In the genomic region with DNA sequence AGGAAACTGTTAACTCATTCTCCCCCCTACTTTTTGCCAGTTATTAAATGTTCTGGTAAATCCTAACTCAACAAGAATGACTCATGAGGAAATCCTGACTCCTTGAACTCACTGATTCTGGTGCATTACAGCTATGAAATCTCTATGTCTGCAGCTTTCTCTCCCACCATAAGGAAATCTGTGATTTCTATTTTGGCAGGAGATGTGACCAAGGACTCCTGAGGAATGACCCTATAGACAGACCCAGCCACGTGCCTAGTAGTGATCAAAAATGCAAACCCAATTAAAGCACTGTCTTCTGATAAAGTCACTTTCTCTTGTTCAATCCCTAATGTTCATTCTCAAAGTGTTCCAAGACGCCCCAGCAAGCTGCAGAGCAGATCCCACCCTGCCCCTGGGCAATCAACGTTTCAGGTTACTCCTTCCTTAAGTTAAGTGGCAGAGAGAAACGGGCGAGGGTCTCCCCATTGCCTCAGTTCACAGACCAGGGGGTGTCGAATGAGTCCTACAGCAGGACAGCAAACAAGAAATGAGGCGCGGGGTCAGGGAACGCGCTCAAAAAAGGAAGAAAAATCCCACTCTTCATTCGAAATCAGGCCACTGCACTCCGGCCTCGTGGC, we compare ENCODE assay signal across 8 cellular contexts. TPM values are rescaled to one million over a fixed set of nuclear protein-coding genes. Genes with fewer than 3 reads are reported as not detected.
DNase-seq lines count a peak whose midpoint lies in the region; ATAC-seq, FAIRE-seq and TF ChIP-seq lines count a peak whose summit lies in the region.

No MANE protein-coding gene starts in this region.

- H3K9me3 Mint-ChIP-seq in WTC11 = no peaks in the 10 kb centered on the region; the same call in 1 of the 2 replicates

- peak overlapping the region; percentile 91 for H3K4me3 Mint-ChIP-seq in WTC11

- intact Hi-C loops in pancreas (cut with DNase I) = loop anchor here in 2 of 3 donors (5.0 to 10.0 kb wide), 2 partner anchors 214 to 217 kb away; no protein-coding TSS in a partner anchor

- peaks cover 10% of the 10 kb centered on the region for H3K36me3 Mint-ChIP-seq in WTC11

- CTCF ChIA-PET in WTC11 (lab: Charles Lee) = interaction anchor here (1.0 to 2.7 kb wide), 5 partner anchors 11 to 297 kb away, joined by 3 to 16 read pairs (median 5); a partner anchor contains a TSS

- ATAC-seq in WTC11 (peak; percentile 5), pancreas (peak; percentile 9 to 34 (median 19)), GM18502 (IDR thresholded peaks at IDR 0.05; ENCODE audit: poor library complexity, unreplicated experiment) (no peak)

- peaks cover 26% of the 10 kb centered on the region for H3K4me1 Mint-ChIP-seq in WTC11

- no peak for TF ChIP-seq POLR2A in H54 (IDR thresholded peaks at IDR 0.05; ENCODE audit: low read depth, low read length)

- POLR2A ChIA-PET in WTC11 (lab: Charles Lee) = interaction anchor here (1.3 kb wide), 1 partner anchor 225 kb away, joined by 3 read pairs; no protein-coding TSS in a partner anchor

- peaks cover 16% of the 10 kb centered on the region for H3K27me3 Mint-ChIP-seq in WTC11 (ENCODE audit: low read depth)

- peak overlapping the region; percentile 97 for H3K4me3 ChIP-seq in fibroblast of the aortic adventitia (ENCODE audit: low read depth, low read length)
- peak overlapping the region; percentile 45 to 64 (median 54) for H3K4me3 ChIP-seq in pancreas

- 2 to 4% methylated on average over 13 of the region's 13 CpGs for WGBS in pancreas, 2 donors

- H3K27ac Mint-ChIP-seq in WTC11 = peak overlapping the region; percentile 7; the same call in 1 of the 2 replicates

- in situ Hi-C loops in ACHN (cut with HindIII; ENCODE audit: low pct_ligation_motif_present, low pct_unique_long_range_greater_than_20kb, low sequenced_read_pairs) = loop anchor here (25.0 kb wide), 1 partner anchor 204 kb away; no protein-coding TSS in a partner anchor

- no peaks in the 10 kb centered on the region for H3K9me3 ChIP-seq in pancreas

- H3K36me3 ChIP-seq in pancreas = peaks cover 0 to 23% (median 0%) of the 10 kb centered on the region in 3 donors

- H3K27me3 ChIP-seq in pancreas = no peaks in the 10 kb centered on the region

- FAIRE-seq in H54 (lab: Jason Lieb, UNC) (peak; percentile 71), pancreas (lab: Jason Lieb, UNC) (no peak)

- TF ChIP-seq CTCF in WTC11 (IDR thresholded peaks at IDR 0.05) (no peak), fibroblast of the aortic adventitia (IDR thresholded peaks at IDR 0.05; ENCODE audit: insufficient read depth, low read length) (no peak), pancreas (IDR thresholded peaks at IDR 0.05) (no peak)

- H3K27ac ChIP-seq in pancreas = peak overlapping the region; percentile 78 to 98 (median 94)

- peaks cover 8 to 42% (median 24%) of the 10 kb centered on the region in 3 donors for H3K4me1 ChIP-seq in pancreas

- peak; percentile 68 for DNase-seq in ACHN
- no peak for DNase-seq in H54 (ENCODE audit: insufficient read length, low spot score)
- no peak for DNase-seq in WTC11 (ENCODE audit: low spot score)
- peak; percentile 71 for DNase-seq in fibroblast of the aortic adventitia (ENCODE audit: low read depth)
- DNase-seq in pancreas = no peak
- no peak for DNase-seq in NCI-H2107 (lab: John Stamatoyannopoulos, UW)
- no peak for DNase-seq in NCI-H345 treated with DMSO at 0.1 percent for 48 hours (lab: John Stamatoyannopoulos, UW; ENCODE audit: unreplicated experiment)

TF ChIP-seq in WTC11, 78 proteins besides CTCF, POLR2A, EP300 and RAD21 (continues in another document):
- TF ChIP-seq, protein P1, sequence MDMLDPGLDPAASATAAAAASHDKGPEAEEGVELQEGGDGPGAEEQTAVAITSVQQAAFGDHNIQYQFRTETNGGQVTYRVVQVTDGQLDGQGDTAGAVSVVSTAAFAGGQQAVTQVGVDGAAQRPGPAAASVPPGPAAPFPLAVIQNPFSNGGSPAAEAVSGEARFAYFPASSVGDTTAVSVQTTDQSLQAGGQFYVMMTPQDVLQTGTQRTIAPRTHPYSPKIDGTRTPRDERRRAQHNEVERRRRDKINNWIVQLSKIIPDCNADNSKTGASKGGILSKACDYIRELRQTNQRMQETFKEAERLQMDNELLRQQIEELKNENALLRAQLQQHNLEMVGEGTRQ (CRISPR knock-in tag; IDR thresholded peaks at IDR 0.05) = no peak
- TF ChIP-seq ZNF219 (CRISPR knock-in tag; IDR thresholded peaks at IDR 0.05; ENCODE audit: borderline replicate concordance) = no peak
- TF ChIP-seq MYBL2 (CRISPR knock-in tag; IDR thresholded peaks at IDR 0.05) = no peak
- no peak for TF ChIP-seq ZNF121 (CRISPR knock-in tag; IDR thresholded peaks at IDR 0.05)
- TF ChIP-seq ZNF671 (CRISPR knock-in tag; IDR thresholded peaks at IDR 0.05) = no peak
- no peak for TF ChIP-seq ESRRA (CRISPR knock-in tag; IDR thresholded peaks at IDR 0.05; ENCODE audit: borderline replicate concordance)
- TF ChIP-seq, protein P2, sequence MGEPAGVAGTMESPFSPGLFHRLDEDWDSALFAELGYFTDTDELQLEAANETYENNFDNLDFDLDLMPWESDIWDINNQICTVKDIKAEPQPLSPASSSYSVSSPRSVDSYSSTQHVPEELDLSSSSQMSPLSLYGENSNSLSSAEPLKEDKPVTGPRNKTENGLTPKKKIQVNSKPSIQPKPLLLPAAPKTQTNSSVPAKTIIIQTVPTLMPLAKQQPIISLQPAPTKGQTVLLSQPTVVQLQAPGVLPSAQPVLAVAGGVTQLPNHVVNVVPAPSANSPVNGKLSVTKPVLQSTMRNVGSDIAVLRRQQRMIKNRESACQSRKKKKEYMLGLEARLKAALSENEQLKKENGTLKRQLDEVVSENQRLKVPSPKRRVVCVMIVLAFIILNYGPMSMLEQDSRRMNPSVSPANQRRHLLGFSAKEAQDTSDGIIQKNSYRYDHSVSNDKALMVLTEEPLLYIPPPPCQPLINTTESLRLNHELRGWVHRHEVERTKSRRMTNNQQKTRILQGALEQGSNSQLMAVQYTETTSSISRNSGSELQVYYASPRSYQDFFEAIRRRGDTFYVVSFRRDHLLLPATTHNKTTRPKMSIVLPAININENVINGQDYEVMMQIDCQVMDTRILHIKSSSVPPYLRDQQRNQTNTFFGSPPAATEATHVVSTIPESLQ (CRISPR knock-in tag; IDR thresholded peaks at IDR 0.05) = no peak
- TF ChIP-seq IRF2 (CRISPR knock-in tag; IDR thresholded peaks at IDR 0.05; ENCODE audit: borderline replicate concordance, low read depth) = no peak
- no peak for TF ChIP-seq ELF4 (CRISPR knock-in tag; IDR thresholded peaks at IDR 0.05; ENCODE audit: low read depth)
- TF ChIP-seq, protein P3, sequence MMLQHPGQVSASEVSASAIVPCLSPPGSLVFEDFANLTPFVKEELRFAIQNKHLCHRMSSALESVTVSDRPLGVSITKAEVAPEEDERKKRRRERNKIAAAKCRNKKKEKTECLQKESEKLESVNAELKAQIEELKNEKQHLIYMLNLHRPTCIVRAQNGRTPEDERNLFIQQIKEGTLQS (CRISPR knock-in tag; conservative IDR thresholded peaks at IDR 0.05) = no peak
- TF ChIP-seq, protein P4, sequence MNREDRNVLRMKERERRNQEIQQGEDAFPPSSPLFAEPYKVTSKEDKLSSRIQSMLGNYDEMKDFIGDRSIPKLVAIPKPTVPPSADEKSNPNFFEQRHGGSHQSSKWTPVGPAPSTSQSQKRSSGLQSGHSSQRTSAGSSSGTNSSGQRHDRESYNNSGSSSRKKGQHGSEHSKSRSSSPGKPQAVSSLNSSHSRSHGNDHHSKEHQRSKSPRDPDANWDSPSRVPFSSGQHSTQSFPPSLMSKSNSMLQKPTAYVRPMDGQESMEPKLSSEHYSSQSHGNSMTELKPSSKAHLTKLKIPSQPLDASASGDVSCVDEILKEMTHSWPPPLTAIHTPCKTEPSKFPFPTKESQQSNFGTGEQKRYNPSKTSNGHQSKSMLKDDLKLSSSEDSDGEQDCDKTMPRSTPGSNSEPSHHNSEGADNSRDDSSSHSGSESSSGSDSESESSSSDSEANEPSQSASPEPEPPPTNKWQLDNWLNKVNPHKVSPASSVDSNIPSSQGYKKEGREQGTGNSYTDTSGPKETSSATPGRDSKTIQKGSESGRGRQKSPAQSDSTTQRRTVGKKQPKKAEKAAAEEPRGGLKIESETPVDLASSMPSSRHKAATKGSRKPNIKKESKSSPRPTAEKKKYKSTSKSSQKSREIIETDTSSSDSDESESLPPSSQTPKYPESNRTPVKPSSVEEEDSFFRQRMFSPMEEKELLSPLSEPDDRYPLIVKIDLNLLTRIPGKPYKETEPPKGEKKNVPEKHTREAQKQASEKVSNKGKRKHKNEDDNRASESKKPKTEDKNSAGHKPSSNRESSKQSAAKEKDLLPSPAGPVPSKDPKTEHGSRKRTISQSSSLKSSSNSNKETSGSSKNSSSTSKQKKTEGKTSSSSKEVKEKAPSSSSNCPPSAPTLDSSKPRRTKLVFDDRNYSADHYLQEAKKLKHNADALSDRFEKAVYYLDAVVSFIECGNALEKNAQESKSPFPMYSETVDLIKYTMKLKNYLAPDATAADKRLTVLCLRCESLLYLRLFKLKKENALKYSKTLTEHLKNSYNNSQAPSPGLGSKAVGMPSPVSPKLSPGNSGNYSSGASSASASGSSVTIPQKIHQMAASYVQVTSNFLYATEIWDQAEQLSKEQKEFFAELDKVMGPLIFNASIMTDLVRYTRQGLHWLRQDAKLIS (CRISPR knock-in tag; IDR thresholded peaks at IDR 0.05; ENCODE audit: borderline replicate concordance) = no peak
- TF ChIP-seq GTF2I (CRISPR knock-in tag; conservative IDR thresholded peaks at IDR 0.05) = no peak
- TF ChIP-seq SOX15 (CRISPR knock-in tag; IDR thresholded peaks at IDR 0.05) = no peak
- TF ChIP-seq CBFB (CRISPR knock-in tag; IDR thresholded peaks at IDR 0.05; ENCODE audit: low read depth) = no peak
- TF ChIP-seq, protein P5, sequence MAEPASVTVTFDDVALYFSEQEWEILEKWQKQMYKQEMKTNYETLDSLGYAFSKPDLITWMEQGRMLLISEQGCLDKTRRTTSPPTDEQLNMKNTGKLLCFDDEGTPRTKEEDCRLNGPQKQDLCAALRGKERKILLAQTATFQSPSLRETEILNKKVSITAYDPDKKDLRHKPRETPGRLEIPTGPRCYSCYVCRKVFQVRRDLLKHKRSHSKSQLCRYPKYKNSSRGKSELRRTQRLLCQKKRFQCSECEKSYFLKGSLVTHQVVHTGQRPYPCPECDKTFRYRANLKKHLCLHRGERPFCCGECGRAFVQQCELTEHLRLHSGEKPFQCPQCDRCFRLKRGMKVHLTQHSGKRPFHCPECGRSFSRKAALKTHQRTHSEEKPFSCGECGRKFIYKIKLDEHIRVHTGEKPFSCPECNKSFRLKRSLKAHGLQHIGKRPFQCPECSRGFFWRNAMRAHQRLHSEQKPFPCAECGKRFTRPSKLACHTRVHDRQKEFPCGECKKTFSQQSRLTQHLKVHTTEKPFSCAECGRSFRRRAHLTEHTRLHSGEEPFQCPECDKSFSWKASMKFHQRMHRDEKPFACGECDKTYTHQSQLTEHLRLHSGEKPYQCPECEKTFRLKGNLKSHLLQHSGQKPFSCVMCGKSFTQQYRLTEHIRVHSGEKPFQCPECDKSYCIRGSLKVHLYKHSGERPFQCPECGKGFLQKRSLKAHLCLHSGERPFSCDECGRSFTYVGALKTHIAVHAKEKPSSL (CRISPR knock-in tag; conservative IDR thresholded peaks at IDR 0.05) = no peak

RNA-seq across cellular contexts. Expression of a gene that starts 0.8 kb away (rescaled TPM):
- total RNA-seq in WTC11 (2021) (13.1 to 19.1 TPM (median 18.7 TPM) in 3 replicates), fibroblast of the aortic adventitia (ENCODE audit: low replicate concordance) (61.5 and 86.1 TPM in 2 replicates), pancreas (100 to 1,000 TPM in 2 of 6 donors, 10 to 100 TPM in 3, 1 to 10 TPM in 1; 9.2 to 534 (median 17.0) TPM)
- polyA plus RNA-seq in pancreas = 100 to 1,000 TPM in 1 of 2 donors, 10 to 100 TPM in 1; 94.5 to 311 TPM

Comparison
In these comparisons a context has a peak if more than half of its experiments do, and no peak if none do; other contexts are left out.
1. DNase-seq: peak in ACHN (single experiment) and fibroblast of the aortic adventitia (single experiment); none in H54 (single experiment), WTC11 (single experiment), pancreas (0 of 6), NCI-H2107 (single experiment) and NCI-H345 treated with DMSO at 0.1 percent for 48 hours (single experiment).